Comparison of ENCODE assay signal across 27 cellular contexts in the genomic region with DNA sequence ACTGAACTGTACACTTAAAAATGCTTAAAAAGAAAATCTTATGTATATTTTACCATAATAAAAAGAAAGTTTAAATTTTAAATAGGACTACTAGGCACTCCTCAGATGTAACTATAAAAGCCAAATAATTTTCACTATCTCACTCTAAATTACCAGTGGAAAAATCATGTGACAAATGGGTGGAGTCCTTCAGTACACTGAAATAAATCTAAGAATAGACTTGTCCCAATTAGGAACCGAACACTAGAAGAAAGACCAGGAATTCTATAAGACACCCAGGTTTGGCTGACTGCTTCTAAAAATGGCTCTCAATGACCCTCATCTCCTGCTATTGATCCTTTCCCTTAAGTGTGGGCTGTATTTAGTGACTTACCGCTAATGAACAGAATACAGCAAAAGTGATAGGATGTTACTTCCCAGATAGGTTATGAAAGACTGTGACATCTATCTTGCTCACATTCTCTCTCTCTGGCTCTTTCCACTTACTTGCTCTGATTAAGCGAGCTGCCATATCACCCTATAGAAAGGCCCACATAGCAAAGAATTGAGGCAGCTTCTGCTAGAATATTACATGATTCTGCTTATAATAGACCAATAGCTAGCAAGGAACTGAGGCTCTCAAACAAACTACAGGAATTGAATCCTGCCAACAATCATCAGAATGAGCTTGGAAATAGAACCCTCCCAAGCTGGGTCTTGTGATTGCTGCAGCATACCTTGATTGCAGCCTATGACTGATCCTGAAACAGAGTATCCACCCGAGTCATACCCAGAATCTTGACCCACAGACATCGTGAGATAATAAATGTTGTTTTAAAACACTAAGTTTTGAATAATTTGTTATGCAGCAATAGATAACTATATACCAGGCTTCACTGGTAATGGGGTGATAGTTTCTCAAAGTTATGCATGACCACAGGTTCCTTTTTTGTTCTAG. TPM values are rescaled to one million over a fixed set of nuclear protein-coding genes. Genes with fewer than 3 reads are reported as not detected.
DNase-seq lines count a peak whose midpoint lies in the region; ATAC-seq, FAIRE-seq and TF ChIP-seq lines count a peak whose summit lies in the region.
"Had no signal": no experiment of that assay in that cellular context is flagged by ENCODE, and none has a peak within 500 bp of the region (broad histone marks: within the 10 kb centered on the region; RNA-seq: fewer than 3 reads in every experiment).

No MANE protein-coding gene starts in this region.

- peak in 6 of 8 donors; percentile 35 to 66 (median 60) for ATAC-seq in heart right ventricle
- ATAC-seq: effector memory CD8-positive, alpha-beta T cell; HCT116 had no signal

- H3K36me3 ChIP-seq in heart right ventricle (peaks cover 0 to 8% (median 0%) of the 10 kb centered on the region in 9 donors), HAP-1 (replicated peaks) (no peaks in the 10 kb centered on the region)
- H3K36me3 ChIP-seq: BE2C, WERI-Rb-1 had no signal

- peak; percentile 48 for FAIRE-seq in GM12891 (lab: Jason Lieb, UNC)
- FAIRE-seq: GM12892, urothelium cell line had no signal

- TF ChIP-seq POLR2A in GM12891 (IDR thresholded peaks at IDR 0.05; ENCODE audit: low read depth, low read length): no peak

- in situ Hi-C loops in HAP-1 (cut with MboI; ENCODE audit: low sequenced_read_pairs): no loop called here

- H3K9me3 ChIP-seq in heart right ventricle (no peaks in the 10 kb centered on the region), HAP-1 (no peaks in the 10 kb centered on the region)
- H3K9me3 ChIP-seq: BE2C, testis had no signal

- intact Hi-C loops in heart right ventricle (cut with DNase I): no loop called here

- H3K27me3 ChIP-seq in heart right ventricle (no peaks in the 10 kb centered on the region), HAP-1 (ENCODE audit: low read depth) (no peaks in the 10 kb centered on the region)
- H3K27me3 ChIP-seq: BE2C, testis had no signal

- TF ChIP-seq CTCF in heart right ventricle (IDR thresholded peaks at IDR 0.05): no peak
- no peak for TF ChIP-seq CTCF in GM10266 (IDR thresholded peaks at IDR 0.05; ENCODE audit: control insufficient read depth, insufficient read depth, low read depth, missing control alignments)

- DNase-seq in GM12891 (ENCODE audit: insufficient read length, low spot score) (no peak), amniotic epithelial cell (ENCODE audit: low read depth) (peak; percentile 4), heart right ventricle (no peak), putamen (ENCODE audit: low spot score) (peak; percentile 14), NOMO-1 (lab: John Stamatoyannopoulos, UW; ENCODE audit: unreplicated experiment in 2 of 2) (no peak), HAP-1 (ENCODE audit: low spot score in 2 of 2) (no peak), GM10266 (ENCODE audit: extremely low spot score) (no peak)
- DNase-seq: activated CD4-positive, alpha-beta T cell treated with anti-CD3 and anti-CD28 coated beads, Interleukin-2, amount 10 ng/mL, durations not matched to agents 7 days and 5 days; activated effector memory CD4-positive, alpha-beta T cell treated with anti-CD3 and anti-CD28 coated beads, Interleukin-2, amount 50 U/mL, for 16 hours; activated naive CD8-positive, alpha-beta T cell treated with anti-CD3 and anti-CD28 coated beads for 36 hours; activated T-cell treated with anti-CD3 and anti-CD28 coated beads, Interleukin-2, amount 50 U/mL, for 24 hours; BE2C; CD8-positive, alpha-beta memory T cell; central memory CD4-positive, alpha-beta T cell; effector memory CD8-positive, alpha-beta T cell; kidney glomerular epithelial cell; NCI-H1048; NCI-H2171; nephron progenitor cell; retina; stimulated activated CD4-positive, alpha-beta T cell treated with anti-CD3 and anti-CD28 coated beads, Interleukin-1b, Interleukin-23, amount 100 ng/mL, for 48 hours; T1000; testis; WERI-Rb-1 had no signal

- 50 to 55% methylated on average over 5 of the region's 5 CpGs for WGBS in heart right ventricle, 2 donors

- H3K4me1 ChIP-seq in heart right ventricle (peaks cover 0 to 25% (median 13%) of the 10 kb centered on the region in 9 donors), HAP-1 (peaks cover 18% of the 10 kb centered on the region)
- H3K4me1 ChIP-seq: BE2C, testis had no signal

- peak overlapping the region in 7 of 10 donors; percentile 19 to 72 (median 42) for H3K27ac ChIP-seq in heart right ventricle
- H3K27ac ChIP-seq: testis, WERI-Rb-1 had no signal

- H3K4me3 ChIP-seq in heart right ventricle: peak overlapping the region in 2 of 10 donors; percentile 3 to 11
- no peak overlapping the region for H3K4me3 ChIP-seq in HAP-1
- H3K4me3 ChIP-seq: testis had no signal

TF ChIP-seq in GM12891, 5 proteins besides CTCF, POLR2A, EP300 and RAD21:
- TF ChIP-seq POLR2AphosphoS5 (IDR thresholded peaks at IDR 0.05; ENCODE audit: low read depth, low read length) (no peak), SPI1 (IDR thresholded peaks at IDR 0.05; ENCODE audit: low read depth, low read length) (no peak), PAX5 (IDR thresholded peaks at IDR 0.05; ENCODE audit: insufficient read depth, low read length, severe bottlenecking) (no peak), TAF1 (IDR thresholded peaks at IDR 0.05; ENCODE audit: low read depth, low read length) (no peak), POU2F2 (IDR thresholded peaks at IDR 0.05; ENCODE audit: low read depth, low read length) (no peak)
TF ChIP-seq in GM12891: peak in this region for 0.

RNA-seq across cellular contexts. Expression of a gene that starts 16.9 kb away (rescaled TPM):
- 2.2 TPM for polyA plus RNA-seq in GM12891 (2012; ENCODE audit: low read depth, missing spikeins)
- total RNA-seq in heart right ventricle: 10 to 100 TPM; 20.5 to 29.1 (median 23.4) TPM
- polyA plus RNA-seq in heart right ventricle: 10 to 100 TPM in 1 of 2 donors, 1 to 10 TPM in 1; 2.1 to 14.2 TPM

Comparison
In these comparisons a context has a peak if more than half of its experiments do, and no peak if none do; other contexts are left out.
1. DNase-seq: peak in amniotic epithelial cell (single experiment) and putamen (single experiment); none in GM12891 (single experiment), heart right ventricle (0 of 2), NOMO-1 (0 of 2), HAP-1 (0 of 2) and GM10266 (single experiment).